In the genomic region with DNA sequence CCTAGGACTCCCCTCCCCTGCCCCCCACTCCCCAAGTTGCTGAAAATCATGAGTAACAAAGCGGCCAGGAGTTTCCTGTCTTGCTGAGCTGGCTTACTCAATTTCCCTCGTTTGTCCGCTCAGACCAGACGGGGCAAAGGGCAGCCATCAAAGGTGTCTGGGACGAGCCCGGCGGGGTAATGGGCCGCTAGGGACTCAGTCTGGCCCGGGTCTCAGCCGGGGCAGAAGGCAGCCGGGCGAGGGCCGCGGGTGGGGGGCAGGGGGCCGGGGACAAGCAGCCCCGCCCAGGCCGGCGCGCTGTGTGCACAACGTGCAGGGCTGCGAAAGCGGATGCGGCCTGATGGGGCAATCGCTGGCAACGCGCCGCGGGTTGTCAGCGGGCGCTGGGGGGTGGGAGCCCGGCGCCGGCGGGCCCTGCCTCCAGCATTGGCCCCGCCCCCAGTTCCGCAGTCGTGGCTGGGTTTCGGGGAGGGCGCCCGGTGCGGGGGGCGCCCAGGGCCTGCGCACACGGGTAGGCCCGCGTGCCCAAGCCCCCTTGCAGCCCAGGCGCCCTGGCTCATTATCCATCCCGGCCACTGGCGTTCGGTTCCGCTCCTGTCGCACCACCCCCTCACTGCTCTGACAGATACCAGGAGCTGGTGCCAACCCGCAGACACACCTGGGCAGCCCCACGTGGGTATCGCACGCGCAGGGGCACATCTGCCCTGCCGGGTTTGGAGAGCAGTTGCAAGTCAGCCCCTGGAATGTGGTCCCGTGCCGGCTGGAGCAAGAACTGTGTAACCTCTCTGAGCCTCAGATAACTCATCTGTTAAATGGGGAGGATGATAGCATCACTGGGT, we compare ENCODE assay signal across 1 cellular context.
A peak's percentile ranks its signal among the peaks of the same experiment; 100 is the strongest.
TF ChIP-seq lines count a peak whose summit lies in the region.

No MANE protein-coding gene starts in this region.

TF ChIP-seq in K562, 482 proteins besides CTCF, POLR2A, EP300 and RAD21 (continued from another document and continues in another):
- peak; percentile 77; the same call in 1 of the 2 replicates for TF ChIP-seq ATF4 (CRISPR knock-in tag; IDR thresholded peaks at IDR 0.05)
- no peak for TF ChIP-seq ZNF121 (CRISPR knock-in tag; conservative IDR thresholded peaks at IDR 0.05)
- TF ChIP-seq, protein P1, sequence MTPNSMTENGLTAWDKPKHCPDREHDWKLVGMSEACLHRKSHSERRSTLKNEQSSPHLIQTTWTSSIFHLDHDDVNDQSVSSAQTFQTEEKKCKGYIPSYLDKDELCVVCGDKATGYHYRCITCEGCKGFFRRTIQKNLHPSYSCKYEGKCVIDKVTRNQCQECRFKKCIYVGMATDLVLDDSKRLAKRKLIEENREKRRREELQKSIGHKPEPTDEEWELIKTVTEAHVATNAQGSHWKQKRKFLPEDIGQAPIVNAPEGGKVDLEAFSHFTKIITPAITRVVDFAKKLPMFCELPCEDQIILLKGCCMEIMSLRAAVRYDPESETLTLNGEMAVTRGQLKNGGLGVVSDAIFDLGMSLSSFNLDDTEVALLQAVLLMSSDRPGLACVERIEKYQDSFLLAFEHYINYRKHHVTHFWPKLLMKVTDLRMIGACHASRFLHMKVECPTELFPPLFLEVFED (CRISPR knock-in tag; conservative IDR thresholded peaks at IDR 0.05): 0 out of 2 replicates have a peak, but pooled peaks have one; percentile 69
- no peak for TF ChIP-seq MECOM (CRISPR knock-in tag; IDR thresholded peaks at IDR 0.05)
- TF ChIP-seq RBBP5 (IDR thresholded peaks at IDR 0.05; ENCODE audit: borderline replicate concordance, insufficient read depth, low read length, poor library complexity, severe bottlenecking): no peak
- TF ChIP-seq ZNF695 (CRISPR knock-in tag; IDR thresholded peaks at IDR 0.05): no peak
- no peak for TF ChIP-seq BMI1 (IDR thresholded peaks at IDR 0.05; ENCODE audit: low read length)
- TF ChIP-seq EHMT2 (IDR thresholded peaks at IDR 0.05): no peak
- no peak for TF ChIP-seq ARID2 (IDR thresholded peaks at IDR 0.05)
- peak; percentile 29; the same call in 1 of the 2 replicates for TF ChIP-seq ZNF668 (CRISPR knock-in tag; IDR thresholded peaks at IDR 0.05)
- no peak for TF ChIP-seq ZNF407 (IDR thresholded peaks at IDR 0.05; ENCODE audit: low read depth)
- TF ChIP-seq HMG20A (CRISPR knock-in tag; conservative IDR thresholded peaks at IDR 0.05): no peak
- TF ChIP-seq GABPB2 (CRISPR knock-in tag; conservative IDR thresholded peaks at IDR 0.05): no peak; the same call in 1 of the 2 replicates
- TF ChIP-seq SOX6 (IDR thresholded peaks at IDR 0.05): peak; percentile 60
- TF ChIP-seq NBN (IDR thresholded peaks at IDR 0.05; ENCODE audit: low read depth): no peak
- no peak for TF ChIP-seq MCM3 (IDR thresholded peaks at IDR 0.05)
- 0 out of 2 replicates have a peak, but pooled peaks have one; percentile 59 for TF ChIP-seq CEBPG (CRISPR knock-in tag; IDR thresholded peaks at IDR 0.05)
- TF ChIP-seq CEBPG (tag; conservative IDR thresholded peaks at IDR 0.05 in 1 of 2, IDR thresholded peaks at IDR 0.05 in 1 of 2): no peak
- TF ChIP-seq ESRRA (IDR thresholded peaks at IDR 0.05; ENCODE audit: borderline replicate concordance, low read depth): peak; percentile 94
- TF ChIP-seq, protein P2, sequence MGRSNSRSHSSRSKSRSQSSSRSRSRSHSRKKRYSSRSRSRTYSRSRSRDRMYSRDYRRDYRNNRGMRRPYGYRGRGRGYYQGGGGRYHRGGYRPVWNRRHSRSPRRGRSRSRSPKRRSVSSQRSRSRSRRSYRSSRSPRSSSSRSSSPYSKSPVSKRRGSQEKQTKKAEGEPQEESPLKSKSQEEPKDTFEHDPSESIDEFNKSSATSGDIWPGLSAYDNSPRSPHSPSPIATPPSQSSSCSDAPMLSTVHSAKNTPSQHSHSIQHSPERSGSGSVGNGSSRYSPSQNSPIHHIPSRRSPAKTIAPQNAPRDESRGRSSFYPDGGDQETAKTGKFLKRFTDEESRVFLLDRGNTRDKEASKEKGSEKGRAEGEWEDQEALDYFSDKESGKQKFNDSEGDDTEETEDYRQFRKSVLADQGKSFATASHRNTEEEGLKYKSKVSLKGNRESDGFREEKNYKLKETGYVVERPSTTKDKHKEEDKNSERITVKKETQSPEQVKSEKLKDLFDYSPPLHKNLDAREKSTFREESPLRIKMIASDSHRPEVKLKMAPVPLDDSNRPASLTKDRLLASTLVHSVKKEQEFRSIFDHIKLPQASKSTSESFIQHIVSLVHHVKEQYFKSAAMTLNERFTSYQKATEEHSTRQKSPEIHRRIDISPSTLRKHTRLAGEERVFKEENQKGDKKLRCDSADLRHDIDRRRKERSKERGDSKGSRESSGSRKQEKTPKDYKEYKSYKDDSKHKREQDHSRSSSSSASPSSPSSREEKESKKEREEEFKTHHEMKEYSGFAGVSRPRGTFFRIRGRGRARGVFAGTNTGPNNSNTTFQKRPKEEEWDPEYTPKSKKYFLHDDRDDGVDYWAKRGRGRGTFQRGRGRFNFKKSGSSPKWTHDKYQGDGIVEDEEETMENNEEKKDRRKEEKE (IDR thresholded peaks at IDR 0.05; ENCODE audit: borderline replicate concordance in 1 of 2, control insufficient read depth in 1 of 2, low read depth in 2 of 2, low read length in 1 of 2): no peak
- TF ChIP-seq HSF4 (CRISPR knock-in tag; IDR thresholded peaks at IDR 0.05; ENCODE audit: borderline replicate concordance): peak; percentile 59; the same call in 1 of the 2 replicates
- no peak for TF ChIP-seq ILK (tag; IDR thresholded peaks at IDR 0.05; ENCODE audit: borderline replicate concordance, low read depth)
- TF ChIP-seq ZBTB33 (CRISPR knock-in tag; IDR thresholded peaks at IDR 0.05): peak; percentile 40
- peak; percentile 57; the same call in 1 of the 2 replicates for TF ChIP-seq CXXC5 (CRISPR knock-in tag; IDR thresholded peaks at IDR 0.05)
- TF ChIP-seq CC2D1A (IDR thresholded peaks at IDR 0.05): no peak
- no peak for TF ChIP-seq TFAM (CRISPR knock-in tag; conservative IDR thresholded peaks at IDR 0.05)
- TF ChIP-seq ZNF445 (CRISPR knock-in tag; IDR thresholded peaks at IDR 0.05; ENCODE audit: low read depth): no peak
- no peak for TF ChIP-seq CBX5 (IDR thresholded peaks at IDR 0.05; ENCODE audit: borderline replicate concordance, low read depth)
- no peak for TF ChIP-seq ZNF589 (CRISPR knock-in tag; IDR thresholded peaks at IDR 0.05; ENCODE audit: low read depth)
- no peak for TF ChIP-seq ZC3H11A (IDR thresholded peaks at IDR 0.05; ENCODE audit: low read depth, low read length)
- TF ChIP-seq TRIM24 (IDR thresholded peaks at IDR 0.05): peak; percentile 10 to 42; a peak in 2 of 4 replicates
- TF ChIP-seq MAFG (tag; conservative IDR thresholded peaks at IDR 0.05): no peak
- TF ChIP-seq MTA1 (IDR thresholded peaks at IDR 0.05; ENCODE audit: borderline replicate concordance): no peak
- TF ChIP-seq ZNF583 (CRISPR knock-in tag; IDR thresholded peaks at IDR 0.05): peak; percentile 91
- no peak for TF ChIP-seq KDM2B (CRISPR knock-in tag; IDR thresholded peaks at IDR 0.05)
- TF ChIP-seq CHD4 (IDR thresholded peaks at IDR 0.05; ENCODE audit: insufficient read depth, insufficient replicate concordance, low read depth, low read length, poor library complexity, severe bottlenecking): no peak
- TF ChIP-seq PRMT5 (CRISPR knock-in tag; IDR thresholded peaks at IDR 0.05): no peak
- no peak for TF ChIP-seq E2F5 (CRISPR knock-in tag; IDR thresholded peaks at IDR 0.05)
- TF ChIP-seq ZBTB8A (IDR thresholded peaks at IDR 0.05; ENCODE audit: partially characterized antibody): no peak
- TF ChIP-seq MBD2 (IDR thresholded peaks at IDR 0.05; ENCODE audit: borderline replicate concordance, low read depth): no peak
- peak; percentile 86 for TF ChIP-seq BCOR (IDR thresholded peaks at IDR 0.05)
- TF ChIP-seq STAT5A (IDR thresholded peaks at IDR 0.05; ENCODE audit: borderline replicate concordance, low read length): no peak
- no peak for TF ChIP-seq KLF1 (tag; IDR thresholded peaks at IDR 0.05)
- TF ChIP-seq NFRKB (IDR thresholded peaks at IDR 0.05; ENCODE audit: low read depth): no peak; the same call in 1 of the 2 replicates
- TF ChIP-seq RBM22 (IDR thresholded peaks at IDR 0.05; ENCODE audit: low read depth, low read length, poor library complexity, severe bottlenecking): peak; percentile 47
- no peak for TF ChIP-seq ZFP30 (CRISPR knock-in tag; IDR thresholded peaks at IDR 0.05; ENCODE audit: borderline replicate concordance)
- peak; percentile 61; the same call in 1 of the 2 replicates for TF ChIP-seq GATAD2A (IDR thresholded peaks at IDR 0.05)
